ENCODE assay signal across 10 cellular contexts in the genomic region with DNA sequence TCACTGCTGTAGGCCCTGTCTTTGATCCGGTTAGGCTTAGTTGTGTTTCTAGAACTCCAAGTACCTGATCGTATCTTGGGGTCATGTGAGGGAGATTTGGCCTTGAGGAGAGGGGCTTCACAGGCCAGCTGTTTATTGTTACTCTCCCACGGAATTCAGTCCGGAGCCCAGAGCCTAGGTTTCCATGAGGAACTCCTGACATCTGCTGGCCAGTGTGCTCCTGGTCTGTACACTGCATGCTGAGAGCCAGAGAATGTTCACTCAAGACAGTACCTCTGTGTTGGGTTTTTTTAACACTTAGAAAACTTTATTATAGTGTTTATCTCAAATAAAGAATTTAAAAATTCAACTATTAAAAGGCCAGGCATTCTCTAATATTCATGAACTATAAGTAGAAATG.
DNase-seq lines count a peak whose midpoint lies in the region; ATAC-seq, FAIRE-seq and TF ChIP-seq lines count a peak whose summit lies in the region.
"Had no signal": no experiment of that assay in that cellular context is flagged by ENCODE, and none has a peak within 500 bp of the region (broad histone marks: within the 10 kb centered on the region; RNA-seq: fewer than 3 reads in every experiment).

No MANE protein-coding gene starts in this region.

- peak; percentile 54 for TF ChIP-seq CTCF in astrocyte (IDR thresholded peaks at IDR 0.05; ENCODE audit: insufficient read depth, low read depth, low read length)
- peak; percentile 43 for TF ChIP-seq CTCF in kidney epithelial cell (IDR thresholded peaks at IDR 0.05; ENCODE audit: insufficient read depth, low read length, poor library complexity, severe bottlenecking)

- H3K27ac ChIP-seq in astrocyte (ENCODE audit: low read depth, low read length), result no peak overlapping the region

- H3K4me2 ChIP-seq in astrocyte (ENCODE audit: low read length), result no peak overlapping the region

- ATAC-seq in Right ventricle myocardium inferior (peak; percentile 69), HG03460 (IDR thresholded peaks at IDR 0.05; ENCODE audit: unreplicated experiment) (no peak)
- ATAC-seq: esophagus mucosa had no signal

- H3K27me3 Mint-ChIP-seq in astrocyte (ENCODE audit: low read depth, unreplicated experiment), result no peaks in the 10 kb centered on the region
- H3K27me3 Mint-ChIP-seq: CD4-positive, CD25-positive, alpha-beta regulatory T cell had no signal

- no peaks in the 10 kb centered on the region for H3K4me1 Mint-ChIP-seq in astrocyte (ENCODE audit: low read depth, unreplicated experiment)
- H3K4me1 Mint-ChIP-seq: CD4-positive, CD25-positive, alpha-beta regulatory T cell had no signal

- no peaks in the 10 kb centered on the region for H4K20me1 ChIP-seq in astrocyte (ENCODE audit: insufficient read depth, low read length)

- H3K36me3 ChIP-seq in astrocyte (ENCODE audit: insufficient read depth, low read length) (no peaks in the 10 kb centered on the region), kidney epithelial cell (ENCODE audit: control insufficient read depth, insufficient read depth, low read length) (no peaks in the 10 kb centered on the region)

- H3K9ac ChIP-seq in astrocyte (ENCODE audit: low read length), result no peak overlapping the region

- H3K9me3 ChIP-seq in astrocyte (ENCODE audit: insufficient read depth, low read depth, low read length), result no peaks in the 10 kb centered on the region

- DNase-seq in Right ventricle myocardium inferior (ENCODE audit: missing footprints), result no peak
- no peak for DNase-seq in cardiac septum (ENCODE audit: low spot score)
- peak; percentile 14 for DNase-seq in astrocyte (ENCODE audit: low read depth)
- no peak for DNase-seq in kidney epithelial cell (ENCODE audit: low read depth)
- DNase-seq in NOMO-1 treated with dmso at 0.1 percent for 144 hours (lab: John Stamatoyannopoulos, UW; ENCODE audit: unreplicated experiment), result no peak
- DNase-seq in central memory CD4-positive, alpha-beta T cell, result no peak
- no peak for DNase-seq in KG1 (lab: John Stamatoyannopoulos, UW)
- DNase-seq: CD4-positive, CD25-positive, alpha-beta regulatory T cell had no signal

- H3K27me3 ChIP-seq in astrocyte (ENCODE audit: insufficient read depth, low read length), result no peaks in the 10 kb centered on the region
- no peaks in the 10 kb centered on the region for H3K27me3 ChIP-seq in kidney epithelial cell (ENCODE audit: control insufficient read depth, insufficient read depth, low read length)

- H3K9me3 Mint-ChIP-seq in astrocyte (ENCODE audit: unreplicated experiment), result peaks cover 4% of the 10 kb centered on the region

- no peaks in the 10 kb centered on the region for H3K79me2 ChIP-seq in astrocyte (ENCODE audit: insufficient read depth, low read length)

- H3K27ac Mint-ChIP-seq in astrocyte (ENCODE audit: unreplicated experiment), result no peak overlapping the region
- H3K27ac Mint-ChIP-seq: CD4-positive, CD25-positive, alpha-beta regulatory T cell had no signal

- H3K4me3 Mint-ChIP-seq in astrocyte (ENCODE audit: unreplicated experiment), result no peak overlapping the region
- H3K4me3 Mint-ChIP-seq: CD4-positive, CD25-positive, alpha-beta regulatory T cell had no signal

- no peak overlapping the region for H3K4me3 ChIP-seq in astrocyte (ENCODE audit: insufficient read depth, low read depth, low read length)
- no peak overlapping the region for H3K4me3 ChIP-seq in kidney epithelial cell (ENCODE audit: low read depth, low read length)

- intact Hi-C loops in Right ventricle myocardium inferior (cut with DNase I), result loop anchor here (5.0 kb wide), 1 partner anchor 249 kb away; no protein-coding TSS in a partner anchor
- intact Hi-C loops in cardiac septum (cut with DNase I), result no loop called here

- peaks cover 15% of the 10 kb centered on the region for H3K4me1 ChIP-seq in astrocyte (ENCODE audit: insufficient read depth, low read length)

- peak overlapping the region; percentile 20 for H2AFZ ChIP-seq in astrocyte (ENCODE audit: low read depth, low read length)

- no peaks in the 10 kb centered on the region for H3K36me3 Mint-ChIP-seq in astrocyte (ENCODE audit: low read depth, unreplicated experiment)
- H3K36me3 Mint-ChIP-seq: CD4-positive, CD25-positive, alpha-beta regulatory T cell had no signal

- peak; percentile 54 for FAIRE-seq in astrocyte (lab: Jason Lieb, UNC)
